Comparison of ENCODE assay signal across 8 cellular contexts in genomic region chr10:70478191-70479160, GRCh38. TPM values are rescaled to one million over a fixed set of nuclear protein-coding genes. Genes with fewer than 3 reads are reported as not detected.
DNase-seq lines count a peak whose midpoint lies in the region; ATAC-seq, FAIRE-seq and TF ChIP-seq lines count a peak whose summit lies in the region.

PALD1 (plus strand) TSS chr10:70478767; CDS start chr10:70525952, 47,185 bp downstream.

- peaks cover 12% of the 10 kb centered on the region for H3K27me3 Mint-ChIP-seq in T-helper 17 cell

- H3K27me3 ChIP-seq in spleen (replicated peaks in 1 of 7), result peaks cover 0 to 24% (median 6%) of the 10 kb centered on the region in 7 donors

- intact Hi-C loops in spleen (cut with DNase I; ENCODE audit: low total_unique reads), result no loop called here

- H3K27ac ChIP-seq in spleen, result peak within 1 kb of the TSS; percentile 42 to 85 (median 76)

- H3K9me3 ChIP-seq in T-helper 17 cell (ENCODE audit: control insufficient read depth, low read length, poor library complexity, severe bottlenecking) (no peaks in the 10 kb centered on the region), spleen (no peaks in the 10 kb centered on the region)

- TF ChIP-seq POLR2A in spleen (IDR thresholded peaks at IDR 0.05), result no peak
- TF ChIP-seq POLR2A in H54 (IDR thresholded peaks at IDR 0.05; ENCODE audit: low read depth, low read length), result no peak

- H3K4me1 ChIP-seq in spleen, result peaks cover 48 to 78% (median 61%) of the 10 kb centered on the region in 6 donors

- ATAC-seq in T-helper 17 cell, result peak; percentile 9

- 1% methylated on average over 35 to 110 of the region's 110 CpGs for WGBS in spleen, 5 donors

- peak within 1 kb of the TSS; percentile 87 for H3K4me3 Mint-ChIP-seq in T-helper 17 cell

- H3K36me3 ChIP-seq in spleen, result no peaks in the 10 kb centered on the region

- peaks cover 3% of the 10 kb centered on the region for H3K36me3 Mint-ChIP-seq in T-helper 17 cell (ENCODE audit: low read depth)

- H3K4me1 Mint-ChIP-seq in T-helper 17 cell, result peaks cover 35% of the 10 kb centered on the region

- peak within 1 kb of the TSS; percentile 47 to 85 (median 59) for H3K4me3 ChIP-seq in spleen

- TF ChIP-seq CTCF in spleen (IDR thresholded peaks at IDR 0.05 in 8 of 11, conservative IDR thresholded peaks at IDR 0.05 in 3 of 11), result peak in 10 of 11 experiments; percentile 27 to 64 (median 44)

- DNase-seq in DMS114 treated with DMSO at 0.1 percent for 48 hours (lab: John Stamatoyannopoulos, UW; ENCODE audit: unreplicated experiment) (peak; percentile 52), HT1080 (ENCODE audit: low read depth) (peak; percentile 27), T-helper 17 cell (peak in 2 of 3 donors; percentile 18 to 37), T47D (ENCODE audit: low read depth in 1 of 2, low spot score in 1 of 2) (peak; percentile 22 to 54), islet precursor cell (peak; percentile 82), spleen (peak; percentile 89), H54 (ENCODE audit: insufficient read length, low spot score) (no peak), COLO829 (ENCODE audit: low spot score) (no peak)

- in situ Hi-C loops in T47D (cut with HindIII; ENCODE audit: low pct_unique_long_range_greater_than_20kb, low sequenced_read_pairs), result no loop called here

- no peak for FAIRE-seq in H54 (lab: Jason Lieb, UNC)

- peak within 1 kb of the TSS; percentile 53 for H3K27ac Mint-ChIP-seq in T-helper 17 cell

RNA-seq across cellular contexts. Expression of gene PALD1, which starts in this region (rescaled TPM):
- total RNA-seq in HT1080 (2014; rRNA removed; shearing (Covaris generic)), result 1.4 and 1.8 TPM in 2 replicates
- polyA plus RNA-seq in HT1080 (2015; cell fraction: cytosol; rRNA removed), result 0.05 TPM in 1 of 2 replicates, not detected in the other
- 0.03 TPM in 1 of 2 replicates, not detected in the other for polyA plus RNA-seq in HT1080 (2015; cell fraction: nucleus; rRNA removed)
- total RNA-seq in T-helper 17 cell, result under 1 TPM; 0.07 to 0.13 TPM
- total RNA-seq in spleen, result 10 to 100 TPM in 6 of 7 donors, 1 to 10 TPM in 1; 8.5 to 27.8 (median 20.5) TPM
- polyA plus RNA-seq in spleen, result 10 to 100 TPM in 2 of 3 donors, 1 to 10 TPM in 1; 7.7 to 19.7 (median 16.8) TPM

Comparison
In these comparisons a context has a peak if more than half of its experiments do, and no peak if none do; other contexts are left out.
1. Peak in DNase-seq and ATAC-seq in T-helper 17 cell; RNA of the gene not detected or under 1 TPM.
2. DNase-seq: peak in DMS114 treated with DMSO at 0.1 percent for 48 hours (single experiment), HT1080 (single experiment), T47D (2 of 2), islet precursor cell (single experiment) and spleen (single experiment); none in H54 (single experiment) and COLO829 (single experiment).